ENCODE assay signal across 8 cellular contexts in genomic region chr17:45228985-45229517, GRCh38. TPM values are rescaled to one million over a fixed set of nuclear protein-coding genes. Genes with fewer than 3 reads are reported as not detected.
DNase-seq lines count a peak whose midpoint lies in the region; ATAC-seq and TF ChIP-seq lines count a peak whose summit lies in the region.

No MANE protein-coding gene starts in this region.

- DNase-seq in AG04450 (ENCODE audit: low read depth, low spot score), result peak; percentile 86
- DNase-seq in MM.1S, result peak; percentile 83
- peak; percentile 67 to 68 for DNase-seq in activated CD4-positive, alpha-beta T cell treated with anti-CD3 and anti-CD28 coated beads, Interleukin-2, amount 50 U/mL, for 4 hours
- DNase-seq in NCI-H82 treated with DMSO at 0.1 percent for 48 hours (lab: John Stamatoyannopoulos, UW; ENCODE audit: unreplicated experiment), result no peak

- H3K27me3 Mint-ChIP-seq in dendritic cell treated with granulocyte-macrophage colony-stimulating factor and Interleukin-4, amounts not matched to agents 40 ng/mL and 50 ng/mL, for 4 days, result no peaks in the 10 kb centered on the region
- no peaks in the 10 kb centered on the region for H3K27me3 Mint-ChIP-seq in stimulated activated memory B cell treated with anti-CD40 and anti-IgM and Interleukin-4, amounts not matched to agents 10 μg/mL and 1 μg/mL and 100 μg/mL, for 72 hours

- H4K20me1 ChIP-seq in MM.1S (ENCODE audit: insufficient read depth, low read length), result no peaks in the 10 kb centered on the region

- peak overlapping the region; percentile 97 for H3K27ac Mint-ChIP-seq in dendritic cell treated with granulocyte-macrophage colony-stimulating factor and Interleukin-4, amounts not matched to agents 40 ng/mL and 50 ng/mL, for 4 days
- peak overlapping the region; percentile 97 for H3K27ac Mint-ChIP-seq in stimulated activated memory B cell treated with anti-CD40 and anti-IgM and Interleukin-4, amounts not matched to agents 10 μg/mL and 1 μg/mL and 100 μg/mL, for 72 hours

- H3K9ac ChIP-seq in MM.1S (ENCODE audit: low read length), result peak overlapping the region; percentile 98
- peak overlapping the region; percentile 50 to 63 for H3K9ac ChIP-seq in mucosa of rectum (ENCODE audit: low read depth in 1 of 2, low read length in 2 of 2)

- H3K36me3 ChIP-seq in MM.1S (replicated peaks; ENCODE audit: insufficient read depth, low read length), result 0 out of 2 replicates have a peak, but pooled peaks cover 3% of the 10 kb centered on the region
- no peaks in the 10 kb centered on the region for H3K36me3 ChIP-seq in mucosa of rectum (ENCODE audit: control insufficient read depth in 2 of 2, insufficient read depth in 2 of 2, low read length in 2 of 2)

- peaks cover 52% of the 10 kb centered on the region for H3F3A ChIP-seq in MM.1S (ENCODE audit: insufficient read depth, low read length)

- peaks cover 64% of the 10 kb centered on the region for H3K36me3 Mint-ChIP-seq in dendritic cell treated with granulocyte-macrophage colony-stimulating factor and Interleukin-4, amounts not matched to agents 40 ng/mL and 50 ng/mL, for 4 days (ENCODE audit: low read depth)
- peaks cover 21% of the 10 kb centered on the region for H3K36me3 Mint-ChIP-seq in stimulated activated memory B cell treated with anti-CD40 and anti-IgM and Interleukin-4, amounts not matched to agents 10 μg/mL and 1 μg/mL and 100 μg/mL, for 72 hours

- H3K4me3 Mint-ChIP-seq in dendritic cell treated with granulocyte-macrophage colony-stimulating factor and Interleukin-4, amounts not matched to agents 40 ng/mL and 50 ng/mL, for 4 days, result peak overlapping the region; percentile 93
- peak overlapping the region; percentile 85 for H3K4me3 Mint-ChIP-seq in stimulated activated memory B cell treated with anti-CD40 and anti-IgM and Interleukin-4, amounts not matched to agents 10 μg/mL and 1 μg/mL and 100 μg/mL, for 72 hours

- H3K9me3 ChIP-seq in AG04450 (ENCODE audit: control insufficient read depth, insufficient read depth, low read length) (no peaks in the 10 kb centered on the region), MM.1S (replicated peaks; ENCODE audit: insufficient read depth, low read length) (no peaks in the 10 kb centered on the region), mucosa of rectum (ENCODE audit: control insufficient read depth in 2 of 2, low read length in 2 of 2) (no peaks in the 10 kb centered on the region)

- peaks cover 100% of the 10 kb centered on the region for H3K4me1 Mint-ChIP-seq in dendritic cell treated with granulocyte-macrophage colony-stimulating factor and Interleukin-4, amounts not matched to agents 40 ng/mL and 50 ng/mL, for 4 days (ENCODE audit: low read depth)
- H3K4me1 Mint-ChIP-seq in stimulated activated memory B cell treated with anti-CD40 and anti-IgM and Interleukin-4, amounts not matched to agents 10 μg/mL and 1 μg/mL and 100 μg/mL, for 72 hours, result peaks cover 100% of the 10 kb centered on the region

- TF ChIP-seq CTCF in AG04450 (IDR thresholded peaks at IDR 0.05; ENCODE audit: low read depth, low read length) (no peak), MM.1S (IDR thresholded peaks at IDR 0.05; ENCODE audit: low read length) (no peak)

- H3K4me1 ChIP-seq in MM.1S (ENCODE audit: low read length) (peaks cover 56% of the 10 kb centered on the region), mucosa of rectum (ENCODE audit: control insufficient read depth in 2 of 2, insufficient read depth in 2 of 2, low read length in 2 of 2) (peaks cover 40 to 43% of the 10 kb centered on the region in 2 donors)

- H3K9me3 Mint-ChIP-seq in dendritic cell treated with granulocyte-macrophage colony-stimulating factor and Interleukin-4, amounts not matched to agents 40 ng/mL and 50 ng/mL, for 4 days, result no peaks in the 10 kb centered on the region
- H3K9me3 Mint-ChIP-seq in stimulated activated memory B cell treated with anti-CD40 and anti-IgM and Interleukin-4, amounts not matched to agents 10 μg/mL and 1 μg/mL and 100 μg/mL, for 72 hours, result no peaks in the 10 kb centered on the region

- H3K4me2 ChIP-seq in MM.1S (ENCODE audit: low read depth, low read length), result peak overlapping the region; percentile 90

- intact Hi-C loops in dendritic cell treated with granulocyte-macrophage colony-stimulating factor and Interleukin-4, amounts not matched to agents 40 ng/mL and 50 ng/mL, for 4 days (cut with micrococcal nuclease), result loop anchor here (5.0 kb wide), 1 partner anchor 88 kb away; the partner anchor contains the start of gene MAP3K14

- POLR2A ChIA-PET in AG04450 (lab: Yijun Ruan, JAX), result interaction anchor here (0.7 to 2.6 kb wide), 5 partner anchors 10 to 80 kb away, joined by 3 to 24 read pairs (median 3); partner anchors contain the start of gene HEXIM1

- peaks cover 100% of the 10 kb centered on the region for H3K79me2 ChIP-seq in MM.1S (ENCODE audit: low read length)

- CTCF ChIA-PET in AG04450 (lab: Charles Lee), result interaction anchor here (1.1 to 4.4 kb wide), 6 partner anchors 10 to 197 kb away, joined by 3 to 31 read pairs (median 5); partner anchors contain the start of gene ACBD4

- peak; percentile 26 for ATAC-seq in GM21423 (IDR thresholded peaks at IDR 0.05; ENCODE audit: unreplicated experiment)
- ATAC-seq in stimulated activated memory B cell treated with anti-CD40 and anti-IgM and Interleukin-4, amounts not matched to agents 10 μg/mL and 1 μg/mL and 100 μg/mL, for 72 hours, result peak; percentile 72

- H3K27me3 ChIP-seq in AG04450 (ENCODE audit: control insufficient read depth, insufficient read depth, low read length) (peaks cover 3% of the 10 kb centered on the region), MM.1S (replicated peaks; ENCODE audit: insufficient read depth, low read length) (no peaks in the 10 kb centered on the region), mucosa of rectum (ENCODE audit: control insufficient read depth in 2 of 2, insufficient read depth in 2 of 2, low read length in 2 of 2) (no peaks in the 10 kb centered on the region)

- H3K4me3 ChIP-seq in AG04450 (ENCODE audit: low read depth, low read length), result peak overlapping the region; percentile 22
- peak overlapping the region; percentile 98 for H3K4me3 ChIP-seq in MM.1S (ENCODE audit: low read length)
- peak overlapping the region in 1 of 2 donors; percentile 37 for H3K4me3 ChIP-seq in mucosa of rectum (ENCODE audit: low read length in 2 of 2)

- no peaks in the 10 kb centered on the region for H3K9me2 ChIP-seq in MM.1S (replicated peaks; ENCODE audit: insufficient read depth, low read length)

- H2AFZ ChIP-seq in MM.1S (ENCODE audit: low read length), result no peak overlapping the region

- H3K27ac ChIP-seq in AG04450 (ENCODE audit: low read depth, low read length), result peak overlapping the region; percentile 89
- peak overlapping the region; percentile 99 for H3K27ac ChIP-seq in MM.1S (ENCODE audit: low read length)
- peak overlapping the region; percentile 79 to 88 for H3K27ac ChIP-seq in mucosa of rectum (ENCODE audit: low read depth in 2 of 2, low read length in 2 of 2)

RNA-seq across cellular contexts. Expression of gene FMNL1, which starts 7.4 kb away (rescaled TPM):
- 1.1 and 1.8 TPM in 2 replicates for polyA plus RNA-seq in AG04450 (2011; rRNA removed)
- 2.6 and 3.2 TPM in 2 replicates for polyA minus RNA-seq in AG04450 (2011; rRNA and poly(A)+ RNA removed)

RNA-seq across cellular contexts. Expression of gene SPATA32, which starts 32.8 kb away (rescaled TPM):
- polyA plus RNA-seq in AG04450 (2011; rRNA removed), result not detected in 2 replicates
- 0.13 TPM in 1 of 2 replicates, not detected in the other for polyA minus RNA-seq in AG04450 (2011; rRNA and poly(A)+ RNA removed)
